ENCODE assay signal across 28 cellular contexts in genomic region chr1:112177314-112177713, GRCh38.
"Had no signal": no experiment of that assay in that cellular context is flagged by ENCODE, and none has a peak within 500 bp of the region (broad histone marks: within the 10 kb centered on the region; RNA-seq: fewer than 3 reads in every experiment).

No MANE protein-coding gene starts in this region.

- H3K4me1 Mint-ChIP-seq: natural killer cell; nephron; neural progenitor cell; stimulated activated effector memory CD8-positive, alpha-beta T cell treated with anti-CD3 and anti-CD28 coated beads, Interleukin-12 subunit alpha, Interleukin-12 subunit beta, amount 100 ng/mL, for 72 hours; stimulated activated naive B cell treated with anti-CD40 and anti-IgM and Interleukin-4, amounts not matched to agents 10 μg/mL and 1 μg/mL and 100 μg/mL, for 72 hours had no signal

- H3K79me2 ChIP-seq: parathyroid adenoma had no signal

- H3K4me3 Mint-ChIP-seq: natural killer cell; nephron; neural progenitor cell; stimulated activated effector memory CD8-positive, alpha-beta T cell treated with anti-CD3 and anti-CD28 coated beads, Interleukin-12 subunit alpha, Interleukin-12 subunit beta, amount 100 ng/mL, for 72 hours; stimulated activated naive B cell treated with anti-CD40 and anti-IgM and Interleukin-4, amounts not matched to agents 10 μg/mL and 1 μg/mL and 100 μg/mL, for 72 hours; stimulated activated naive CD8-positive, alpha-beta T cell treated with anti-CD3 and anti-CD28 coated beads, Interleukin-15, Interleukin-2, amounts not matched to agents 100 ng/mL and 50 ng/mL, for 24 hours had no signal

- H3K27ac Mint-ChIP-seq: natural killer cell; nephron; neural progenitor cell; stimulated activated effector memory CD8-positive, alpha-beta T cell treated with anti-CD3 and anti-CD28 coated beads, Interleukin-12 subunit alpha, Interleukin-12 subunit beta, amount 100 ng/mL, for 72 hours; stimulated activated naive B cell treated with anti-CD40 and anti-IgM and Interleukin-4, amounts not matched to agents 10 μg/mL and 1 μg/mL and 100 μg/mL, for 72 hours; stimulated activated naive CD8-positive, alpha-beta T cell treated with anti-CD3 and anti-CD28 coated beads, Interleukin-15, Interleukin-2, amounts not matched to agents 100 ng/mL and 50 ng/mL, for 24 hours had no signal

- DNase-seq: natural killer cell; occipital lobe; ovary; retina; right lobe of liver; sigmoid colon; small intestine; stimulated activated CD4-positive, alpha-beta T cell treated with anti-CD3 and anti-CD28 coated beads, Interleukin-15, amount 100 ng/mL, for 24 hours; stimulated activated CD4-positive, alpha-beta T cell treated with anti-CD3 and anti-CD28 coated beads, Interleukin-2, amount 100 ng/mL, for 24 hours; stimulated activated CD4-positive, alpha-beta T cell treated with anti-CD3 and anti-CD28 coated beads, Interleukin-2, amount 100 ng/mL, for 48 hours; stimulated activated CD4-positive, alpha-beta T cell treated with anti-CD3 and anti-CD28 coated beads, Interleukin-4, amount 100 ng/mL, for 24 hours; stimulated activated naive B cell treated with anti-CD40 and anti-IgM and Interleukin-4, amounts not matched to agents 10 μg/mL and 1 μg/mL and 100 μg/mL, for 72 hours; stimulated activated naive CD4-positive, alpha-beta T cell treated with Interleukin-2 at 50 U/mL for 16 hours; stomach; thyroid gland; trophoblast cell; upper lobe of left lung had no signal

- FAIRE-seq: small intestine, urothelium cell line had no signal

- H3K36me3 Mint-ChIP-seq: natural killer cell; neural progenitor cell; stimulated activated naive B cell treated with anti-CD40 and anti-IgM and Interleukin-4, amounts not matched to agents 10 μg/mL and 1 μg/mL and 100 μg/mL, for 72 hours had no signal

- H2AFZ ChIP-seq: neural progenitor cell, parathyroid adenoma had no signal

- H3K4me1 ChIP-seq: neural progenitor cell, parathyroid adenoma, prostate gland, right atrium auricular region, right lobe of liver, sigmoid colon, stomach, thyroid gland, tibial nerve, upper lobe of left lung, vagina had no signal

- H3K27me3 ChIP-seq: ovary, right atrium auricular region, right lobe of liver, sigmoid colon, stomach, thyroid gland, tibial nerve, upper lobe of left lung, vagina had no signal

- H3K4me3 ChIP-seq: neural progenitor cell, ovary, prostate gland, right atrium auricular region, right lobe of liver, sigmoid colon, stomach, thoracic aorta, thyroid gland, tibial nerve, upper lobe of left lung, vagina had no signal

- H3K4me2 ChIP-seq: neural progenitor cell had no signal

- H3K9me3 Mint-ChIP-seq: natural killer cell; nephron; neural progenitor cell; stimulated activated naive B cell treated with anti-CD40 and anti-IgM and Interleukin-4, amounts not matched to agents 10 μg/mL and 1 μg/mL and 100 μg/mL, for 72 hours; stimulated activated naive CD8-positive, alpha-beta T cell treated with anti-CD3 and anti-CD28 coated beads, Interleukin-15, Interleukin-2, amounts not matched to agents 100 ng/mL and 50 ng/mL, for 24 hours had no signal

- H3K9ac ChIP-seq: neural progenitor cell, parathyroid adenoma had no signal

- H3K27ac ChIP-seq: neural progenitor cell, ovary, parathyroid adenoma, prostate gland, right atrium auricular region, right lobe of liver, sigmoid colon, stomach, thoracic aorta, thyroid gland, tibial nerve, upper lobe of left lung, vagina had no signal

- ATAC-seq: natural killer cell; right lobe of liver; stimulated activated effector memory CD8-positive, alpha-beta T cell treated with anti-CD3 and anti-CD28 coated beads, Interleukin-12 subunit alpha, Interleukin-12 subunit beta, amount 100 ng/mL, for 72 hours; stimulated activated naive B cell treated with anti-CD40 and anti-IgM and Interleukin-4, amounts not matched to agents 10 μg/mL and 1 μg/mL and 100 μg/mL, for 72 hours had no signal

- H3K36me3 ChIP-seq: neural progenitor cell, ovary, prostate gland, right atrium auricular region, right lobe of liver, sigmoid colon, stomach, thoracic aorta, thyroid gland, tibial nerve, upper lobe of left lung, vagina had no signal
